ENCODE assay signal across 9 cellular contexts in genomic region chr11:44860967-44861828, GRCh38.
A peak's percentile ranks its signal among the peaks of the same experiment; 100 is the strongest.
DNase-seq lines count a peak whose midpoint lies in the region; ATAC-seq and TF ChIP-seq lines count a peak whose summit lies in the region.
"Had no signal": no experiment of that assay in that cellular context is flagged by ENCODE, and none has a peak within 500 bp of the region (broad histone marks: within the 10 kb centered on the region; RNA-seq: fewer than 3 reads in every experiment).

No MANE protein-coding gene starts in this region.

- peak overlapping the region; percentile 16 for H3K4me3 Mint-ChIP-seq in activated naive CD8-positive, alpha-beta T cell treated with anti-CD3 and anti-CD28 coated beads, Interleukin-2, amount 50 U/mL, for 24 hours
- H3K4me3 Mint-ChIP-seq in memory B cell, result no peak overlapping the region
- H3K4me3 Mint-ChIP-seq: activated T-cell treated with anti-CD3 and anti-CD28 coated beads, Interleukin-2, amount 50 U/mL, for 4 hours had no signal

- no peaks in the 10 kb centered on the region for H3K36me3 ChIP-seq in HUES48 (ENCODE audit: control insufficient read depth, insufficient read depth, low read length)
- H3K36me3 ChIP-seq in stomach smooth muscle (ENCODE audit: control insufficient read depth in 2 of 2, insufficient read depth in 2 of 2, low read length in 2 of 2), result no peaks in the 10 kb centered on the region

- H3K9me3 Mint-ChIP-seq in activated naive CD8-positive, alpha-beta T cell treated with anti-CD3 and anti-CD28 coated beads, Interleukin-2, amount 50 U/mL, for 24 hours, result no peaks in the 10 kb centered on the region
- no peaks in the 10 kb centered on the region for H3K9me3 Mint-ChIP-seq in memory B cell
- H3K9me3 Mint-ChIP-seq: activated T-cell treated with anti-CD3 and anti-CD28 coated beads, Interleukin-2, amount 50 U/mL, for 4 hours had no signal

- H3K4me1 Mint-ChIP-seq in activated naive CD8-positive, alpha-beta T cell treated with anti-CD3 and anti-CD28 coated beads, Interleukin-2, amount 50 U/mL, for 24 hours, result peaks cover 26% of the 10 kb centered on the region
- peaks cover 5% of the 10 kb centered on the region for H3K4me1 Mint-ChIP-seq in memory B cell

- H3K9me3 ChIP-seq in HUES48 (ENCODE audit: control insufficient read depth, insufficient read depth, low read length), result no peaks in the 10 kb centered on the region
- H3K9me3 ChIP-seq in stomach smooth muscle (ENCODE audit: control insufficient read depth in 2 of 2, low read length in 2 of 2), result no peaks in the 10 kb centered on the region

- ATAC-seq in activated naive CD8-positive, alpha-beta T cell treated with anti-CD3 and anti-CD28 coated beads, Interleukin-2, amount 50 U/mL, for 24 hours, result no peak
- no peak for ATAC-seq in memory B cell (ENCODE audit: low read depth)
- no peak for ATAC-seq in GM21786 (IDR thresholded peaks at IDR 0.05; ENCODE audit: unreplicated experiment)
- ATAC-seq in GM18861 (IDR thresholded peaks at IDR 0.05; ENCODE audit: unreplicated experiment), result no peak

- no peak overlapping the region for H3K27ac Mint-ChIP-seq in activated naive CD8-positive, alpha-beta T cell treated with anti-CD3 and anti-CD28 coated beads, Interleukin-2, amount 50 U/mL, for 24 hours
- H3K27ac Mint-ChIP-seq in memory B cell, result peak overlapping the region; percentile 51

- peak overlapping the region; percentile 95 for H3K27ac ChIP-seq in HUES48 (ENCODE audit: low read depth, low read length)
- H3K27ac ChIP-seq in stomach smooth muscle (ENCODE audit: low read length), result peak overlapping the region; percentile 100

- H3K4me3 ChIP-seq in HUES48 (ENCODE audit: low read depth, low read length) (no peak overlapping the region), stomach smooth muscle (ENCODE audit: low read length in 2 of 2) (no peak overlapping the region), foreskin fibroblast (ENCODE audit: low read depth in 1 of 2, low read length in 2 of 2) (no peak overlapping the region)

- H3K27me3 ChIP-seq in HUES48 (ENCODE audit: control insufficient read depth, insufficient read depth, low read length) (no peaks in the 10 kb centered on the region), stomach smooth muscle (ENCODE audit: control insufficient read depth in 1 of 2, insufficient read depth in 2 of 2, low read length in 2 of 2) (no peaks in the 10 kb centered on the region)

- no peak for DNase-seq in activated naive CD8-positive, alpha-beta T cell treated with anti-CD3 and anti-CD28 coated beads, Interleukin-2, amount 50 U/mL, for 24 hours
- DNase-seq in memory B cell (ENCODE audit: low spot score in 2 of 2) (no peak), foreskin fibroblast (no peak)
- DNase-seq: activated T-cell treated with anti-CD3 and anti-CD28 coated beads, Interleukin-2, amount 50 U/mL, for 4 hours; SHP77 had no signal

- H3K4me1 ChIP-seq in HUES48 (ENCODE audit: control insufficient read depth, insufficient read depth, low read length), result peaks cover 51% of the 10 kb centered on the region
- H3K4me1 ChIP-seq in stomach smooth muscle (ENCODE audit: control insufficient read depth, insufficient read depth, low read length), result peaks cover 78% of the 10 kb centered on the region

- H3K27me3 Mint-ChIP-seq in activated naive CD8-positive, alpha-beta T cell treated with anti-CD3 and anti-CD28 coated beads, Interleukin-2, amount 50 U/mL, for 24 hours, result peaks cover 57% of the 10 kb centered on the region
- H3K27me3 Mint-ChIP-seq in memory B cell, result peaks cover 11% of the 10 kb centered on the region

- TF ChIP-seq CTCF in foreskin fibroblast (IDR thresholded peaks at IDR 0.05; ENCODE audit: low read depth, low read length), result no peak

- peak overlapping the region; percentile 55; the same call in 1 of the 2 replicates for H3K9ac ChIP-seq in HUES48 (ENCODE audit: low read depth, low read length)
- H3K9ac ChIP-seq in stomach smooth muscle (ENCODE audit: low read length in 2 of 2), result peak overlapping the region; percentile 83 to 85

- H3K36me3 Mint-ChIP-seq in activated naive CD8-positive, alpha-beta T cell treated with anti-CD3 and anti-CD28 coated beads, Interleukin-2, amount 50 U/mL, for 24 hours (ENCODE audit: low read depth), result peaks cover 2% of the 10 kb centered on the region
- H3K36me3 Mint-ChIP-seq in memory B cell, result no peaks in the 10 kb centered on the region
